ENCODE assay signal across 8 cellular contexts in genomic region chr15:78640840-78641733, GRCh38. TPM values are rescaled to one million over a fixed set of nuclear protein-coding genes. Genes with fewer than 3 reads are reported as not detected.
A peak's percentile ranks its signal among the peaks of the same experiment; 100 is the strongest.
DNase-seq lines count a peak whose midpoint lies in the region; ATAC-seq, FAIRE-seq and TF ChIP-seq lines count a peak whose summit lies in the region.

CHRNB4 (minus strand) TSS chr15:78641210; CDS start chr15:78641133, 77 bp downstream.

- TF ChIP-seq EP300 in Ishikawa (IDR thresholded peaks at IDR 0.05; ENCODE audit: borderline replicate concordance): no peak
- TF ChIP-seq EP300 in GM12878 (IDR thresholded peaks at IDR 0.05; ENCODE audit: borderline replicate concordance in 1 of 2, control insufficient read depth in 1 of 2, low read depth in 2 of 2, low read length in 2 of 2): no peak

- POLR2A ChIA-PET in AG04449 (lab: Yijun Ruan, JAX) (no interaction called here), GM12878 (lab: Charles Lee) (no interaction called here)

- WGBS in GM12878 (ENCODE audit: insufficient coverage, insufficient replicate concordance, low lambda C conversion rate, missing lambda C conversion rate): 22% methylated on average over 54 of the region's 65 CpGs

- no peaks in the 10 kb centered on the region; a peak in 1 of 4 replicates for H3K36me3 ChIP-seq in GM12878 (ENCODE audit: control insufficient read depth in 2 of 2, insufficient read depth in 2 of 2, low read length in 1 of 2)
- H3K36me3 ChIP-seq in thoracic aorta: no peaks in the 10 kb centered on the region

- CTCF ChIA-PET in AG04449 (lab: Yijun Ruan, JAX): interaction anchor here (1.2 kb wide), 1 partner anchor 68 kb away, joined by 3 read pairs; no protein-coding TSS in a partner anchor
- CTCF ChIA-PET in GM12878 (lab: Yijun Ruan, JAX): no interaction called here

- FAIRE-seq in GM12878 (lab: Jason Lieb, UNC): no peak

- no peaks in the 10 kb centered on the region for H4K20me1 ChIP-seq in GM12878 (ENCODE audit: control insufficient read depth, insufficient read depth)

- intact Hi-C loops in GM12878 (cut with micrococcal nuclease; ENCODE audit: unreplicated experiment): no loop called here

- H3K4me1 ChIP-seq in GM12878 (ENCODE audit: control insufficient read depth, insufficient read depth, low read length) (no peaks in the 10 kb centered on the region), thoracic aorta (ENCODE audit: control insufficient read depth in 1 of 2, low read depth in 2 of 2) (peaks cover 9 to 17% of the 10 kb centered on the region in 2 donors)

- peak within 1 kb of the TSS; percentile 29 for H3K4me3 ChIP-seq in AG04449 (ENCODE audit: low read depth, low read length)
- no peak within 1 kb of the TSS for H3K4me3 ChIP-seq in GM12878
- H3K4me3 ChIP-seq in thoracic aorta: peak within 1 kb of the TSS; percentile 71

- H3K4me2 ChIP-seq in GM12878 (ENCODE audit: control insufficient read depth, insufficient read depth): peak within 1 kb of the TSS; percentile 71

- no peaks in the 10 kb centered on the region for H3K9me3 ChIP-seq in GM12878 (replicated peaks; ENCODE audit: control insufficient read depth, insufficient read depth, low read length)
- H3K9me3 ChIP-seq in thoracic aorta: no peaks in the 10 kb centered on the region

- H3K27me3 ChIP-seq in GM12878 (replicated peaks in 1 of 2; ENCODE audit: control insufficient read depth in 2 of 2, insufficient read depth in 2 of 2, low read length in 1 of 2): peaks cover 3 to 4% of the 10 kb centered on the region in 2 experiments; a peak in 3 of 4 replicates
- no peaks in the 10 kb centered on the region for H3K27me3 ChIP-seq in thoracic aorta (replicated peaks; ENCODE audit: insufficient read depth)

- peak within 1 kb of the TSS; percentile 23 for H2AFZ ChIP-seq in GM12878 (ENCODE audit: control insufficient read depth, low read depth, low read length)

- H3K9ac ChIP-seq in GM12878 (ENCODE audit: control insufficient read depth, insufficient read depth, low read length): no peak within 1 kb of the TSS

- ATAC-seq in GM12878: peak; percentile 67
- ATAC-seq in thoracic aorta (ENCODE audit: insufficient number of reproducible peaks, low FRiP score, low read depth): no peak
- ATAC-seq in HG02970 (IDR thresholded peaks at IDR 0.05; ENCODE audit: low FRiP score, unreplicated experiment): no peak
- ATAC-seq in GM18873 (IDR thresholded peaks at IDR 0.05; ENCODE audit: low FRiP score, unreplicated experiment): no peak

- no TSS peak for BruUV-seq in GM12878 (replicated peaks; lab: Mats Ljungman, UMichigan)

- H3K27ac ChIP-seq in GM12878 (ENCODE audit: control insufficient read depth, insufficient read depth): no peak within 1 kb of the TSS
- H3K27ac ChIP-seq in thoracic aorta: no peak within 1 kb of the TSS

- TF ChIP-seq CTCF in AG04449 (IDR thresholded peaks at IDR 0.05; ENCODE audit: insufficient read depth, low read length, missing control alignments) (no peak), GM12878 (IDR thresholded peaks at IDR 0.05 in 2 of 3, conservative IDR thresholded peaks at IDR 0.05 in 1 of 3; ENCODE audit: control insufficient read depth in 2 of 3, extremely low read depth in 1 of 3, insufficient read depth in 1 of 3, low read depth in 3 of 3, low read length in 3 of 3) (no peak), thoracic aorta (IDR thresholded peaks at IDR 0.05) (no peak)

- no peak for TF ChIP-seq RAD21 in Ishikawa (IDR thresholded peaks at IDR 0.05; ENCODE audit: low read depth)
- no peak for TF ChIP-seq RAD21 in GM12878 (IDR thresholded peaks at IDR 0.05; ENCODE audit: insufficient read depth, low read depth, low read length)

- H3K79me2 ChIP-seq in GM12878 (ENCODE audit: control insufficient read depth, insufficient read depth, low read length): no peaks in the 10 kb centered on the region

- DNase-seq in AG04449 (ENCODE audit: low read depth, low spot score) (no peak), GM12878 (ENCODE audit: low read depth, low spot score) (no peak), kidney tubule cell (ENCODE audit: low spot score) (peak; percentile 28), thoracic aorta (ENCODE audit: low spot score) (no peak), middle frontal gyrus (ENCODE audit: extremely low spot score, low spot score) (no peak)

- in situ Hi-C loops in GM12878 (cut with MboI): no loop called here

- no peak for TF ChIP-seq POLR2A in GM12878 (IDR thresholded peaks at IDR 0.05; ENCODE audit: low read depth, low read length)

- SMC1A ChIA-PET in GM12878 (lab: Charles Lee; ENCODE audit: uncharacterized antibody, unreplicated experiment): no interaction called here

- RAD21 ChIA-PET in GM12878 (lab: Charles Lee; ENCODE audit: unreplicated experiment): no interaction called here

TF ChIP-seq in Ishikawa, 13 proteins besides CTCF, POLR2A, EP300 and RAD21:
- no peak for TF ChIP-seq CEBPB (IDR thresholded peaks at IDR 0.05)
- TF ChIP-seq YY1 (IDR thresholded peaks at IDR 0.05; ENCODE audit: low read depth): peak; percentile 43
- TF ChIP-seq ZBTB7A (IDR thresholded peaks at IDR 0.05; ENCODE audit: low read depth): peak; percentile 92
- TF ChIP-seq MAX (IDR thresholded peaks at IDR 0.05): peak; percentile 44
- TF ChIP-seq TEAD4 (IDR thresholded peaks at IDR 0.05): 0 out of 2 replicates have a peak, but pooled peaks have one; percentile 22
- TF ChIP-seq NFIC (IDR thresholded peaks at IDR 0.05): no peak
- TF ChIP-seq EGR1 (IDR thresholded peaks at IDR 0.05): peak; percentile 98
TF ChIP-seq in Ishikawa: peak in this region for 5.

TF ChIP-seq in GM12878, 131 proteins besides CTCF, POLR2A, EP300 and RAD21:
- no peak for TF ChIP-seq RELB (IDR thresholded peaks at IDR 0.05; ENCODE audit: low read depth)
- TF ChIP-seq ZNF217 (IDR thresholded peaks at IDR 0.05): no peak
- 0 out of 3 replicates have a peak, but pooled peaks of 1 of the 2 experiments have one; percentile 45 for TF ChIP-seq EGR1 (IDR thresholded peaks at IDR 0.05; ENCODE audit: borderline replicate concordance in 1 of 2, low read depth in 2 of 2, low read length in 2 of 2)
- no peak for TF ChIP-seq SUPT20H (IDR thresholded peaks at IDR 0.05; ENCODE audit: borderline replicate concordance, control insufficient read depth, low read depth, low read length)
- no peak for TF ChIP-seq NBN (IDR thresholded peaks at IDR 0.05)
- peak; percentile 29; the same call in 1 of the 2 replicates for TF ChIP-seq NR2F1 (conservative IDR thresholded peaks at IDR 0.05)
TF ChIP-seq in GM12878: peak in this region for 2.

RNA-seq across cellular contexts. Expression of gene CHRNB4, which starts in this region (rescaled TPM):
- total RNA-seq in GM12878 (2013; cell fraction: nucleolus; rRNA removed): not detected in 2 replicates
- not detected in 2 replicates for total RNA-seq in GM12878 (2014; rRNA removed)
- not detected in 2 replicates for total RNA-seq in GM12878 (2014; rRNA removed; fragmentation: Illumina TruSeq; extraction: Trizol)
- not detected in 2 replicates for total RNA-seq in GM12878 (2021)
- not detected for polyA plus RNA-seq in GM12878 (2011; ENCODE audit: low read depth)
- 0.10 TPM in 1 of 2 replicates, not detected in the other for polyA plus RNA-seq in GM12878 (2011; rRNA removed)
- polyA plus RNA-seq in GM12878 (2011; cell fraction: cytosol; rRNA removed): 0.03 and 0.05 TPM in 2 replicates
- polyA plus RNA-seq in GM12878 (2011; cell fraction: nucleus; rRNA removed): not detected in 2 replicates
- polyA plus RNA-seq in GM12878 (2012): 0.08 TPM in 1 of 2 replicates, not detected in the other
- not detected in 2 replicates for polyA plus RNA-seq in GM12878 (2014; fragmentation: Illumina TruSeq; extraction: Trizol)
- not detected for polyA plus RNA-seq in GM12878 (2014; fragmentation: Nextera tagmentation; extraction: Ambion mirVana)
- polyA plus RNA-seq in GM12878 (2014; rRNA removed): not detected in 2 replicates
- not detected for polyA plus RNA-seq in GM12878 (2016; fragmentation: Nextera tagmentation; extraction: Ambion mirVana)
- polyA minus RNA-seq in GM12878 (2011; rRNA and poly(A)+ RNA removed): not detected in 2 replicates
- not detected in 2 replicates for polyA minus RNA-seq in GM12878 (2011; cell fraction: cytosol; rRNA and poly(A)+ RNA removed)
- 0.29 TPM in 1 of 2 replicates, not detected in the other for polyA minus RNA-seq in GM12878 (2011; cell fraction: nucleus; rRNA and poly(A)+ RNA removed)
- not detected for total RNA-seq in thoracic aorta

Comparison
In these comparisons a context has a peak if more than half of its experiments do, and no peak if none do; other contexts are left out.
1. Peak in ATAC-seq and H3K4me2 ChIP-seq in GM12878; RNA of the gene not detected or under 1 TPM.